8 cellular contexts compared by ENCODE assay signal in the genomic region with DNA sequence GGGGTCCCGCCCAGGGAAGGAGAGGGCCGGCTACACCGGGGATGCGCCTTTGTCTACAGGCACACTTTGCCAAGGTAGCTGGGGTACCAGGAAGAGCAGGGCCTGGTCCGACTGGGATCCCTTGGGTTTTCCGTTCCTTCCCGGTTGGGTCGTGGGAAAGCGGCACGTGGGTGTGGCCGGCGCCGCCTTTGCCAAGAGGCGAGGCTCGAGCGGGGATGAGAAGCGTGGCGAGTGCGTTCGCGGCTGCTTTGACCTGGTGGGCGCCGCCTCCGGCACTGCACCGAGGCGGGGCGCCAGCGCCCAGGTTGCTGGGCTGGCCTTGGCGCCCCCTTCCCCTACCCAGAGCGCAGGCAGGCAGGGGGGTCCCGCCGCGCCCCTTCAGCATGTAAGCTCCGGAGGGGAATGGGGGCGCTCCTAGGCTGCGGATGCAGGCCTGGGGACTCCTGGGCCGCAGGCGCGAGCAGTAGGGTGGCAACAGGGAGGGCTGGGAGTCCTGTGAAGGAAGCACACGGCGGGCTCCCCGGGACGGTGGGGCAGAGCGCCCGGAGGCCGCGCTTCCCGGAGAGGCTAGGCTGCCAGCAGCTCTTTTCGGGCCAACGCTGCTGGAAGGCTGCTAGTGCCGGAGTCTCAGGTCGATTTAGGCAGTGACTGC. TPM values are rescaled to one million over a fixed set of nuclear protein-coding genes. Genes with fewer than 3 reads are reported as not detected.
DNase-seq lines count a peak whose midpoint lies in the region; ATAC-seq and TF ChIP-seq lines count a peak whose summit lies in the region.

No MANE protein-coding gene starts in this region.

- WGBS in sigmoid colon, 2 donors: 4 to 6% methylated on average over 52 of the region's 52 CpGs

- peak overlapping the region; percentile 45 for H3K4me3 Mint-ChIP-seq in activated T-helper 17 cell treated with anti-CD3 and anti-CD28 coated beads, Interleukin-2, amount 50 U/mL, for 72 hours

- no peaks in the 10 kb centered on the region for H3K9me3 ChIP-seq in sigmoid colon

- peak; percentile 50 for DNase-seq in GM13977 (ENCODE audit: low spot score)
- DNase-seq in left ventricle myocardium superior: peak; percentile 55
- DNase-seq in sigmoid colon: no peak
- DNase-seq in SKM-1 (lab: John Stamatoyannopoulos, UW; ENCODE audit: unreplicated experiment): no peak
- no peak for DNase-seq in NCI-H1436 (lab: John Stamatoyannopoulos, UW)
- no peak for DNase-seq in KBM-7

- ATAC-seq in activated T-helper 17 cell treated with anti-CD3 and anti-CD28 coated beads, Interleukin-2, amount 50 U/mL, for 72 hours (replicated peaks): no peak
- ATAC-seq in left ventricle myocardium superior (peak; percentile 32), GM19351 (IDR thresholded peaks at IDR 0.05; ENCODE audit: unreplicated experiment) (no peak)

- H3K9me3 Mint-ChIP-seq in activated T-helper 17 cell treated with anti-CD3 and anti-CD28 coated beads, Interleukin-2, amount 50 U/mL, for 72 hours: no peaks in the 10 kb centered on the region

- TF ChIP-seq CTCF in GM13977 (IDR thresholded peaks at IDR 0.05; ENCODE audit: extremely low read depth, insufficient read depth, missing control alignments) (no peak), sigmoid colon (IDR thresholded peaks at IDR 0.05) (no peak)

- H3K4me1 Mint-ChIP-seq in activated T-helper 17 cell treated with anti-CD3 and anti-CD28 coated beads, Interleukin-2, amount 50 U/mL, for 72 hours: peaks cover 6% of the 10 kb centered on the region

- no peak overlapping the region for H3K27ac ChIP-seq in sigmoid colon

- peaks cover 30% of the 10 kb centered on the region for H3K36me3 Mint-ChIP-seq in activated T-helper 17 cell treated with anti-CD3 and anti-CD28 coated beads, Interleukin-2, amount 50 U/mL, for 72 hours (ENCODE audit: low read depth)

- peaks cover 0 to 25% (median 0%) of the 10 kb centered on the region in 4 donors for H3K36me3 ChIP-seq in sigmoid colon

- no peak for TF ChIP-seq POLR2A in sigmoid colon (IDR thresholded peaks at IDR 0.05)

- peaks cover 0 to 34% (median 30%) of the 10 kb centered on the region in 4 donors for H3K4me1 ChIP-seq in sigmoid colon

- H3K4me3 ChIP-seq in sigmoid colon: peak overlapping the region in 3 of 4 donors; percentile 48 to 61 (median 58)

- in situ Hi-C loops in GM13977 (cut with MboI; ENCODE audit: low pct_unique_long_range_greater_than_20kb, low sequenced_read_pairs, unreplicated experiment): loop anchor here (25.0 kb wide), 1 partner anchor 395 kb away; no protein-coding TSS in a partner anchor
- in situ Hi-C loops in KBM-7 (cut with MboI; ENCODE audit: low pct_unique_long_range_greater_than_20kb, low sequenced_read_pairs): loop anchor here (25.0 kb wide), 1 partner anchor 195 kb away; no protein-coding TSS in a partner anchor

- intact Hi-C loops in left ventricle myocardium superior (cut with micrococcal nuclease) (no loop called here), sigmoid colon (cut with DNase I) (no loop called here)

- H3K27ac Mint-ChIP-seq in activated T-helper 17 cell treated with anti-CD3 and anti-CD28 coated beads, Interleukin-2, amount 50 U/mL, for 72 hours: no peak overlapping the region

- H3K27me3 ChIP-seq in sigmoid colon: peaks cover 0 to 44% (median 13%) of the 10 kb centered on the region in 3 donors

- H3K27me3 Mint-ChIP-seq in activated T-helper 17 cell treated with anti-CD3 and anti-CD28 coated beads, Interleukin-2, amount 50 U/mL, for 72 hours: peaks cover 27% of the 10 kb centered on the region

- TF ChIP-seq EP300 in sigmoid colon (IDR thresholded peaks at IDR 0.05): no peak

RNA-seq across cellular contexts. Expression of gene HAS3, which starts 2.0 kb away (rescaled TPM):
- total RNA-seq in activated T-helper 17 cell treated with anti-CD3 and anti-CD28 coated beads, Interleukin-2, amount 50 U/mL, for 72 hours: under 1 TPM; 0.40 to 0.71 TPM
- 0.67 TPM for total RNA-seq in left ventricle myocardium superior
- under 1 TPM; 0.36 to 0.95 (median 0.74) TPM for total RNA-seq in sigmoid colon
- polyA plus RNA-seq in sigmoid colon: 1 to 10 TPM in 2 of 3 donors, under 1 TPM in 1; 0.60 to 5.8 (median 5.0) TPM

RNA-seq across cellular contexts. Expression of gene CHTF8, which starts 25.0 kb away (rescaled TPM):
- total RNA-seq in activated T-helper 17 cell treated with anti-CD3 and anti-CD28 coated beads, Interleukin-2, amount 50 U/mL, for 72 hours: 100 to 1,000 TPM; 103 to 129 TPM
- total RNA-seq in left ventricle myocardium superior (51.7 TPM), sigmoid colon (10 to 100 TPM; 46.3 to 79.2 (median 55.5) TPM)
- 10 to 100 TPM; 61.9 to 77.0 (median 72.4) TPM for polyA plus RNA-seq in sigmoid colon

RNA-seq across cellular contexts. Expression of gene UTP4, which starts 25.0 kb away (rescaled TPM):
- total RNA-seq in activated T-helper 17 cell treated with anti-CD3 and anti-CD28 coated beads, Interleukin-2, amount 50 U/mL, for 72 hours: 100 to 1,000 TPM in 1 of 2 donors, 10 to 100 TPM in 1; 69.1 to 112 TPM
- total RNA-seq in left ventricle myocardium superior (32.3 TPM), sigmoid colon (10 to 100 TPM; 24.6 to 37.5 (median 27.8) TPM)
- 10 to 100 TPM in 2 of 3 donors, 1 to 10 TPM in 1; 9.5 to 23.7 (median 13.8) TPM for polyA plus RNA-seq in sigmoid colon

Comparison
In these comparisons a context has a peak if more than half of its experiments do, and no peak if none do; other contexts are left out.
1. DNase-seq: peak in GM13977 (single experiment) and left ventricle myocardium superior (single experiment); none in sigmoid colon (single experiment), SKM-1 (single experiment), NCI-H1436 (single experiment) and KBM-7 (single experiment).